Comparison of ENCODE assay signal across 36 cellular contexts in genomic region chr1:202750024-202750423, GRCh38. TPM values are rescaled to one million over a fixed set of nuclear protein-coding genes. Genes with fewer than 3 reads are reported as not detected.
"Had no signal": no experiment of that assay in that cellular context is flagged by ENCODE, and none has a peak within 500 bp of the region (broad histone marks: within the 10 kb centered on the region; RNA-seq: fewer than 3 reads in every experiment).

No MANE protein-coding gene starts in this region.

- H3K9me3 Mint-ChIP-seq: activated naive CD4-positive, alpha-beta T cell treated with anti-CD3 and anti-CD28 coated beads for 36 hours; activated naive CD4-positive, alpha-beta T cell treated with anti-CD3 and anti-CD28 coated beads, Interleukin-2, amount 50 U/mL, for 24 hours; activated naive CD8-positive, alpha-beta T cell treated with anti-CD3 and anti-CD28 coated beads for 36 hours; activated naive CD8-positive, alpha-beta T cell treated with anti-CD3 and anti-CD28 coated beads, Interleukin-2, amount 50 U/mL, for 24 hours; effector memory CD8-positive, alpha-beta T cell had no signal

- H3K9me3 ChIP-seq: adrenal gland, ascending aorta, esophagus muscularis mucosa, gastroesophageal sphincter had no signal

- H3K4me1 ChIP-seq: adrenal gland, ascending aorta, esophagus muscularis mucosa, gastroesophageal sphincter had no signal

- H3K4me3 ChIP-seq: adrenal gland, ascending aorta, esophagus muscularis mucosa, gastroesophageal sphincter, heart right ventricle had no signal

- ATAC-seq: activated CD4-positive, alpha-beta T cell treated with anti-CD3 and anti-CD28 coated beads for 36 hours; activated CD8-positive, alpha-beta memory T cell treated with anti-CD3 and anti-CD28 coated beads, Interleukin-2, amount 10 ng/mL, durations not matched to agents 7 days and 5 days; activated CD8-positive, alpha-beta T cell treated with anti-CD3 and anti-CD28 coated beads, Interleukin-2, amount 10 ng/mL, durations not matched to agents 7 days and 5 days; activated naive CD8-positive, alpha-beta T cell treated with anti-CD3 and anti-CD28 coated beads, Interleukin-2, amount 50 U/mL, for 24 hours; effector memory CD8-positive, alpha-beta T cell; gastroesophageal sphincter; heart right ventricle; T-helper 17 cell had no signal

- H3K27ac ChIP-seq: adrenal gland, ascending aorta, brain microvascular endothelial cell, esophagus muscularis mucosa, gastroesophageal sphincter, heart right ventricle, WERI-Rb-1 had no signal

- H3K4me3 Mint-ChIP-seq: activated CD4-positive, alpha-beta memory T cell treated with anti-CD3 and anti-CD28 coated beads for 36 hours; activated CD4-positive, alpha-beta T cell treated with anti-CD3 and anti-CD28 coated beads for 36 hours; activated CD4-positive, alpha-beta T cell treated with anti-CD3 and anti-CD28 coated beads, Interleukin-2, amount 10 ng/mL, durations not matched to agents 24 days and 14 days; activated CD8-positive, alpha-beta memory T cell treated with anti-CD3 and anti-CD28 coated beads, Interleukin-2, amount 10 ng/mL, durations not matched to agents 7 days and 5 days; activated CD8-positive, alpha-beta T cell treated with anti-CD3 and anti-CD28 coated beads, Interleukin-2, amount 10 ng/mL, durations not matched to agents 7 days and 5 days; activated naive CD4-positive, alpha-beta T cell treated with anti-CD3 and anti-CD28 coated beads for 36 hours; activated naive CD4-positive, alpha-beta T cell treated with anti-CD3 and anti-CD28 coated beads, Interleukin-2, amount 50 U/mL, for 24 hours; activated naive CD8-positive, alpha-beta T cell treated with anti-CD3 and anti-CD28 coated beads for 36 hours; activated naive CD8-positive, alpha-beta T cell treated with anti-CD3 and anti-CD28 coated beads, Interleukin-2, amount 50 U/mL, for 24 hours; activated T-helper 1 cell treated with anti-CD3 and anti-CD28 coated beads, Interleukin-12 subunit alpha, Interleukin-12 subunit beta, Interleukin-2, Interleukin-4 antibody, amounts not matched to agents 30 ng/mL and 10 ng/mL and 1 ng/mL, durations not matched to agents 14 hours and 24 hours and 36 hours; effector memory CD8-positive, alpha-beta T cell; T-helper 17 cell; T-helper 2 cell treated with Interferon-gamma antibody and Interleukin-4, amounts not matched to agents 5 μg/mL and 100 μg/mL, for 36 hours had no signal

- H3K4me1 Mint-ChIP-seq: activated CD4-positive, alpha-beta T cell treated with anti-CD3 and anti-CD28 coated beads for 36 hours; activated CD4-positive, alpha-beta T cell treated with anti-CD3 and anti-CD28 coated beads, Interleukin-2, amount 10 ng/mL, durations not matched to agents 24 days and 14 days; activated CD8-positive, alpha-beta memory T cell treated with anti-CD3 and anti-CD28 coated beads, Interleukin-2, amount 10 ng/mL, durations not matched to agents 7 days and 5 days; activated naive CD4-positive, alpha-beta T cell treated with anti-CD3 and anti-CD28 coated beads, Interleukin-2, amount 50 U/mL, for 24 hours; activated naive CD8-positive, alpha-beta T cell treated with anti-CD3 and anti-CD28 coated beads for 36 hours; activated naive CD8-positive, alpha-beta T cell treated with anti-CD3 and anti-CD28 coated beads, Interleukin-2, amount 50 U/mL, for 24 hours; T-helper 17 cell had no signal

- H3K27me3 Mint-ChIP-seq: activated CD4-positive, alpha-beta memory T cell treated with anti-CD3 and anti-CD28 coated beads for 36 hours; activated CD4-positive, alpha-beta T cell treated with anti-CD3 and anti-CD28 coated beads for 36 hours; activated CD4-positive, alpha-beta T cell treated with anti-CD3 and anti-CD28 coated beads, Interleukin-2, amount 10 ng/mL, durations not matched to agents 24 days and 14 days; activated CD8-positive, alpha-beta memory T cell treated with anti-CD3 and anti-CD28 coated beads, Interleukin-2, amount 10 ng/mL, durations not matched to agents 7 days and 5 days; activated naive CD4-positive, alpha-beta T cell treated with anti-CD3 and anti-CD28 coated beads, Interleukin-2, amount 50 U/mL, for 24 hours; activated naive CD8-positive, alpha-beta T cell treated with anti-CD3 and anti-CD28 coated beads for 36 hours; activated naive CD8-positive, alpha-beta T cell treated with anti-CD3 and anti-CD28 coated beads, Interleukin-2, amount 50 U/mL, for 24 hours; effector memory CD8-positive, alpha-beta T cell; T-helper 17 cell had no signal

- H3K27me3 ChIP-seq: adrenal gland, ascending aorta, brain microvascular endothelial cell, esophagus muscularis mucosa, gastroesophageal sphincter, heart right ventricle had no signal

- H3K27ac Mint-ChIP-seq: activated CD4-positive, alpha-beta memory T cell treated with anti-CD3 and anti-CD28 coated beads for 36 hours; activated CD4-positive, alpha-beta T cell treated with anti-CD3 and anti-CD28 coated beads for 36 hours; activated CD4-positive, alpha-beta T cell treated with anti-CD3 and anti-CD28 coated beads, Interleukin-2, amount 10 ng/mL, durations not matched to agents 24 days and 14 days; activated CD8-positive, alpha-beta memory T cell treated with anti-CD3 and anti-CD28 coated beads, Interleukin-2, amount 10 ng/mL, durations not matched to agents 7 days and 5 days; activated CD8-positive, alpha-beta T cell treated with anti-CD3 and anti-CD28 coated beads, Interleukin-2, amount 10 ng/mL, durations not matched to agents 7 days and 5 days; activated naive CD4-positive, alpha-beta T cell treated with anti-CD3 and anti-CD28 coated beads for 36 hours; activated naive CD4-positive, alpha-beta T cell treated with anti-CD3 and anti-CD28 coated beads, Interleukin-2, amount 50 U/mL, for 24 hours; activated naive CD8-positive, alpha-beta T cell treated with anti-CD3 and anti-CD28 coated beads for 36 hours; activated naive CD8-positive, alpha-beta T cell treated with anti-CD3 and anti-CD28 coated beads, Interleukin-2, amount 50 U/mL, for 24 hours; activated T-helper 1 cell treated with anti-CD3 and anti-CD28 coated beads, Interleukin-12 subunit alpha, Interleukin-12 subunit beta, Interleukin-2, Interleukin-4 antibody, amounts not matched to agents 30 ng/mL and 10 ng/mL and 1 ng/mL, durations not matched to agents 14 hours and 24 hours and 36 hours; activated T-helper 2 cell treated with anti-CD3 and anti-CD28 coated beads, Interferon-gamma antibody, Interleukin-2, Interleukin-4, amounts not matched to agents 10 μg/mL and 5 μg/mL and 100 μg/mL, durations not matched to agents 14 hours and 24 hours and 36 hours; T-helper 17 cell; T-helper 2 cell treated with Interferon-gamma antibody and Interleukin-4, amounts not matched to agents 5 μg/mL and 100 μg/mL, for 36 hours had no signal

- DNase-seq: activated CD4-positive, alpha-beta memory T cell treated with anti-CD3 and anti-CD28 coated beads for 36 hours; activated CD4-positive, alpha-beta T cell treated with anti-CD3 and anti-CD28 coated beads for 36 hours; activated CD4-positive, alpha-beta T cell treated with anti-CD3 and anti-CD28 coated beads, Interleukin-2, amount 10 ng/mL, durations not matched to agents 24 days and 14 days; activated CD4-positive, CD25-positive, alpha-beta regulatory T cell; activated CD4-positive, CD25-positive, alpha-beta regulatory T cell treated with anti-CD3 and anti-CD28 coated beads, Interleukin-2, amount 50 U/mL, for 72 hours; activated CD8-positive, alpha-beta memory T cell treated with anti-CD3 and anti-CD28 coated beads, Interleukin-2, amount 10 ng/mL, durations not matched to agents 7 days and 5 days; activated CD8-positive, alpha-beta memory T cell treated with anti-CD3 and anti-CD28 coated beads, Interleukin-2, amount 50 U/mL, for 4 hours; activated CD8-positive, alpha-beta T cell treated with anti-CD3 and anti-CD28 coated beads, Interleukin-2, amount 10 ng/mL, durations not matched to agents 7 days and 5 days; activated effector memory CD4-positive, alpha-beta T cell treated with anti-CD3 and anti-CD28 coated beads, Interleukin-2, amount 50 U/mL, for 16 hours; activated naive CD4-positive, alpha-beta T cell treated with anti-CD3 and anti-CD28 coated beads for 36 hours; activated naive CD8-positive, alpha-beta T cell treated with anti-CD3 and anti-CD28 coated beads for 36 hours; activated naive CD8-positive, alpha-beta T cell treated with anti-CD3 and anti-CD28 coated beads, Interleukin-2, amount 50 U/mL, for 24 hours; activated T-cell treated with anti-CD3 and anti-CD28 coated beads, Interleukin-2, amount 50 U/mL, for 1 hour; activated T-cell treated with anti-CD3 and anti-CD28 coated beads, Interleukin-2, amount 50 U/mL, for 48 hours; adrenal gland; brain microvascular endothelial cell; cortex of kidney; dermis blood vessel endothelial cell; effector CD4-positive, alpha-beta T cell; effector memory CD8-positive, alpha-beta T cell; foreskin melanocyte; heart right ventricle; T-helper 1 cell; T-helper 17 cell; T1000; WERI-Rb-1 had no signal

RNA-seq across cellular contexts. Expression of gene SYT2, which starts 39.8 kb away (rescaled TPM):
- total RNA-seq: activated CD4-positive, alpha-beta memory T cell treated with anti-CD3 and anti-CD28 coated beads for 36 hours; activated CD4-positive, alpha-beta T cell treated with anti-CD3 and anti-CD28 coated beads for 36 hours; activated CD4-positive, alpha-beta T cell treated with anti-CD3 and anti-CD28 coated beads, Interleukin-2, amount 10 ng/mL, durations not matched to agents 24 days and 14 days; activated CD8-positive, alpha-beta memory T cell treated with anti-CD3 and anti-CD28 coated beads for 36 hours; activated CD8-positive, alpha-beta memory T cell treated with anti-CD3 and anti-CD28 coated beads, Interleukin-2, amount 10 ng/mL, durations not matched to agents 7 days and 5 days; activated CD8-positive, alpha-beta T cell treated with anti-CD3 and anti-CD28 coated beads, Interleukin-2, amount 10 ng/mL, durations not matched to agents 7 days and 5 days; activated naive CD4-positive, alpha-beta T cell treated with anti-CD3 and anti-CD28 coated beads for 36 hours; activated naive CD8-positive, alpha-beta T cell treated with anti-CD3 and anti-CD28 coated beads for 36 hours; activated T-helper 1 cell treated with anti-CD3 and anti-CD28 coated beads, Interleukin-12 subunit alpha, Interleukin-12 subunit beta, Interleukin-2, Interleukin-4 antibody, amounts not matched to agents 30 ng/mL and 10 ng/mL and 1 ng/mL, durations not matched to agents 14 hours and 24 hours and 36 hours; activated T-helper 2 cell treated with anti-CD3 and anti-CD28 coated beads, Interferon-gamma antibody, Interleukin-2, Interleukin-4, amounts not matched to agents 10 μg/mL and 5 μg/mL and 100 μg/mL, durations not matched to agents 14 hours and 24 hours and 36 hours; ascending aorta; cardiac septum; glomerular endothelial cell; T-helper 17 cell had no signal
